In genomic region chr19:19218911-19219310, GRCh38 we compare ENCODE assay signal across 8 cellular contexts. TPM values are rescaled to one million over a fixed set of nuclear protein-coding genes. Genes with fewer than 3 reads are reported as not detected.
"Had no signal": no experiment of that assay in that cellular context is flagged by ENCODE, and none has a peak within 500 bp of the region (broad histone marks: within the 10 kb centered on the region; RNA-seq: fewer than 3 reads in every experiment).

No MANE protein-coding gene starts in this region.

- H3K4me3 Mint-ChIP-seq: H9, IgD-negative memory B cell had no signal

- DNase-seq: GM23248, GOT3, H9, HCEC 1CT had no signal

- H3K9ac ChIP-seq: GM23248 had no signal

- H2AFZ ChIP-seq: GM23248 had no signal

- FAIRE-seq: H54, HTR-8/SVneo had no signal

- H3K27ac ChIP-seq: GM23248 had no signal

- H3K27ac Mint-ChIP-seq: H9, IgD-negative memory B cell had no signal

- H3K4me3 ChIP-seq: GM23248 had no signal

RNA-seq across cellular contexts. Expression of gene NCAN, which starts 7.2 kb away (rescaled TPM):
- total RNA-seq: GM23248, HT-29 had no signal
- polyA plus RNA-seq: GM23248, IgD-negative memory B cell had no signal
